Comparison of ENCODE assay signal across 24 cellular contexts in the genomic region with DNA sequence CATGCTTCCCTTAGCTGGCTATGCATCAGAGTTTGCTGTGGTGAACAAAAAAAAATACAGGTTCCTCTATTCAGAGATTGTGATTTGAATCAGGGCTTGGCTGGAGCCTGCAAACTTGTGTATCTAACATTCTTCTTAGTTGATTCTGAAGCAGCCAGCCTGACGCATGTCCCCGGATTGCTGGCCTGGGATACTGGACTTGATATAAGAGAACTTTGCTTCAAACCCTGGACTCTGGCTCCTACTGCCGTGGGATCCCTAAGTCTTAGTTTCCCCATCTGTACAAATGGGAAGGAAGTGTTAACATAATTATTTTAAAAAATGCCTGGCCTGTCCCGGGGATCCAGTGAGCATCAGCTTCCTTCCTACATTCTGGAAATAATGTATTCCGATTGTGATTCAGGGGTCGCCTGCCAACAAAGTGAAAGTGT.
DNase-seq lines count a peak whose midpoint lies in the region; ATAC-seq and TF ChIP-seq lines count a peak whose summit lies in the region.
"Had no signal": no experiment of that assay in that cellular context is flagged by ENCODE, and none has a peak within 500 bp of the region (broad histone marks: within the 10 kb centered on the region; RNA-seq: fewer than 3 reads in every experiment).

No MANE protein-coding gene starts in this region.

- no peaks in the 10 kb centered on the region for H3K9me3 ChIP-seq in Loucy (ENCODE audit: insufficient read depth, low read depth, low read length)
- no peaks in the 10 kb centered on the region for H3K9me3 ChIP-seq in adipocyte (ENCODE audit: control insufficient read depth, low read length)
- H3K9me3 ChIP-seq in Peyer's patch = no peaks in the 10 kb centered on the region
- H3K9me3 ChIP-seq: SK-N-SH, vagina had no signal

- no peaks in the 10 kb centered on the region for H3F3A ChIP-seq in Loucy (ENCODE audit: low read depth)

- H3K36me3 ChIP-seq in Loucy (ENCODE audit: insufficient read depth, low read length) (no peaks in the 10 kb centered on the region), adipocyte (ENCODE audit: control insufficient read depth, insufficient read depth, low read length, severe bottlenecking) (no peaks in the 10 kb centered on the region), Peyer's patch (no peaks in the 10 kb centered on the region)
- H3K36me3 ChIP-seq: vagina had no signal

- peak overlapping the region; percentile 43; the same call in 1 of the 2 replicates for H2AFZ ChIP-seq in Loucy (ENCODE audit: low read length)

- TF ChIP-seq POLR2A in Peyer's patch (IDR thresholded peaks at IDR 0.05) = no peak

- no peaks in the 10 kb centered on the region for H3K9me2 ChIP-seq in Loucy (replicated peaks; ENCODE audit: low read depth, low read length)
- H3K9me2 ChIP-seq: SK-N-SH had no signal

- no peak for ATAC-seq in HG02885 (IDR thresholded peaks at IDR 0.05; ENCODE audit: poor library complexity, unreplicated experiment)
- ATAC-seq: activated naive CD8-positive, alpha-beta T cell treated with anti-CD3 and anti-CD28 coated beads, Interleukin-2, amount 50 U/mL, for 24 hours; CD8-positive, alpha-beta T cell; effector memory CD8-positive, alpha-beta T cell had no signal

- H3K9ac ChIP-seq in Loucy (ENCODE audit: low read depth, low read length, poor library complexity, severe bottlenecking) (no peak overlapping the region), adipocyte (ENCODE audit: low read length) (peak overlapping the region; percentile 14)
- H3K9ac ChIP-seq: SK-N-SH had no signal

- TF ChIP-seq CTCF in Loucy (conservative IDR thresholded peaks at IDR 0.05; ENCODE audit: low read length) (no peak), Peyer's patch (IDR thresholded peaks at IDR 0.05) (no peak)

- no peak overlapping the region for H3K27ac ChIP-seq in Peyer's patch
- H3K27ac ChIP-seq: vagina had no signal

- H3K4me3 ChIP-seq in Loucy (ENCODE audit: low read length, poor library complexity, severe bottlenecking) (no peak overlapping the region), adipocyte (ENCODE audit: low read length) (peak overlapping the region; percentile 25), Peyer's patch (no peak overlapping the region)
- H3K4me3 ChIP-seq: vagina had no signal

- DNase-seq in adipocyte (ENCODE audit: low read depth) = peak; percentile 10
- DNase-seq in fibroblast of gingiva (ENCODE audit: low read depth) = peak; percentile 42
- peak; percentile 53 for DNase-seq in pons (ENCODE audit: low spot score)
- no peak for DNase-seq in Peyer's patch
- DNase-seq in effector CD8-positive, alpha-beta T cell (lab: John Stamatoyannopoulos, UW) = no peak
- DNase-seq: activated CD4-positive, alpha-beta memory T cell treated with anti-CD3 and anti-CD28 coated beads, Interleukin-2, amount 10 ng/mL, durations not matched to agents 7 days and 5 days; activated CD4-positive, CD25-positive, alpha-beta regulatory T cell; activated effector memory CD4-positive, alpha-beta T cell treated with anti-CD3 and anti-CD28 coated beads, Interleukin-2, amount 50 U/mL, for 16 hours; activated naive CD8-positive, alpha-beta T cell treated with anti-CD3 and anti-CD28 coated beads, Interleukin-2, amount 50 U/mL, for 24 hours; activated T-cell treated with anti-CD3 and anti-CD28 coated beads for 4 hours; CD8-positive, alpha-beta T cell; effector memory CD8-positive, alpha-beta T cell; IMR-90; left cardiac atrium; NCI-H1436; NCI-H2107; NCI-H446 treated with DMSO at 0.1 percent for 48 hours; NK-92 treated with Interleukin-12 subunit alpha and Interleukin-12 subunit beta, amount 100 ng/mL, for 24 hours; RPMI8226; SK-N-SH; substantia nigra had no signal

- H3K79me2 ChIP-seq in Loucy (ENCODE audit: insufficient read depth, low read length) = no peaks in the 10 kb centered on the region

- no peak overlapping the region for H3K4me2 ChIP-seq in Loucy (ENCODE audit: low read depth, low read length, poor library complexity, severe bottlenecking)
- H3K4me2 ChIP-seq: SK-N-SH had no signal

- no peaks in the 10 kb centered on the region for H3K4me1 ChIP-seq in Loucy (ENCODE audit: insufficient read depth, low read length, poor library complexity, severe bottlenecking)
- H3K4me1 ChIP-seq in adipocyte (ENCODE audit: control insufficient read depth, insufficient read depth, low read length) = peaks cover 37% of the 10 kb centered on the region
- H3K4me1 ChIP-seq in Peyer's patch = no peaks in the 10 kb centered on the region

- no peaks in the 10 kb centered on the region for H4K20me1 ChIP-seq in Loucy (ENCODE audit: insufficient read depth, low read length, poor library complexity, severe bottlenecking)

- H3K27me3 ChIP-seq in Loucy (ENCODE audit: insufficient read depth, low read length, poor library complexity, severe bottlenecking) (no peaks in the 10 kb centered on the region), adipocyte (replicated peaks; ENCODE audit: control insufficient read depth, insufficient read depth, low read length) (no peaks in the 10 kb centered on the region), Peyer's patch (no peaks in the 10 kb centered on the region)
- H3K27me3 ChIP-seq: vagina had no signal

Comparison
In these comparisons a context has a peak if more than half of its experiments do, and no peak if none do; other contexts are left out.
1. DNase-seq: peak in adipocyte (single experiment), fibroblast of gingiva (single experiment) and pons (single experiment); none in Peyer's patch (0 of 3) and effector CD8-positive, alpha-beta T cell (single experiment).